Comparison of ENCODE assay signal across 18 cellular contexts in the genomic region with DNA sequence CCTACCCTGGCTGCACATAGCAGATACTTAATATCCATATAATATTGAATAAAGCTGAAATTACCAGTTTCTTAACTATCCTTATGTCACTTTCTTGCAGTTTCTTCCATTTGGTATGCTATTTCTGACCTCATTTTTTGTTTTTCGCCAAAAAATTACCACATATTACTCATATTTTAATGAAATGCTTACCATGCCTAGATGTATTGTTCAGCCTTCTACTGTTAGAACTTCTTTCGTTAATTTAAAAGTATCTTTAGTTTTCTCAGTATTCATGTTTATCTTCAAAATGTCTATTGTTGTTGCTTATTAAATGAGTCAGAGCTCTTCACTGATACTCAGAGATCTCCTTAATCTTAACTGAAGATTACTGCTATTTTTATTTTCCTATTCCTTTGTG. TPM values are rescaled to one million over a fixed set of nuclear protein-coding genes. Genes with fewer than 3 reads are reported as not detected.
DNase-seq lines count a peak whose midpoint lies in the region; ATAC-seq, FAIRE-seq and TF ChIP-seq lines count a peak whose summit lies in the region.
"Had no signal": no experiment of that assay in that cellular context is flagged by ENCODE, and none has a peak within 500 bp of the region (broad histone marks: within the 10 kb centered on the region; RNA-seq: fewer than 3 reads in every experiment).

No MANE protein-coding gene starts in this region.

- no peak overlapping the region; the same call in 1 of the 2 replicates for H3K27ac ChIP-seq in GM12878 (ENCODE audit: control insufficient read depth, insufficient read depth)
- H3K27ac ChIP-seq: A549, coronary artery, esophagus muscularis mucosa, upper lobe of left lung had no signal

- CTCF ChIA-PET in activated CD8-positive, alpha-beta memory T cell treated with anti-CD3 and anti-CD28 coated beads, Interleukin-2, amount 10 ng/mL, durations not matched to agents 7 days and 5 days (lab: Charles Lee) = interaction anchor here (1.0 kb wide), 1 partner anchor 43 kb away, joined by 3 read pairs; no protein-coding TSS in a partner anchor
- CTCF ChIA-PET in GM12878 (lab: Yijun Ruan, JAX) = interaction anchor here (1.6 to 2.8 kb wide), 3 partner anchors 14 to 199 kb away, joined by 4 to 7 read pairs (median 5); no protein-coding TSS in a partner anchor

- no peaks in the 10 kb centered on the region for H3K27me3 ChIP-seq in GM12878 (replicated peaks in 1 of 2; ENCODE audit: control insufficient read depth in 2 of 2, insufficient read depth in 2 of 2, low read length in 1 of 2)
- H3K27me3 ChIP-seq: adrenal gland, esophagus muscularis mucosa, upper lobe of left lung had no signal

- TF ChIP-seq CTCF in GM12878 (IDR thresholded peaks at IDR 0.05 in 2 of 3, conservative IDR thresholded peaks at IDR 0.05 in 1 of 3; ENCODE audit: control insufficient read depth in 2 of 3, extremely low read depth in 1 of 3, insufficient read depth in 1 of 3, low read depth in 3 of 3, low read length in 3 of 3) (no peak), osteocyte (IDR thresholded peaks at IDR 0.05) (no peak)

- POLR2A ChIA-PET in GM12878 (lab: Charles Lee) = interaction anchor here (0.7 kb wide), 1 partner anchor 19 kb away, joined by 4 read pairs; no protein-coding TSS in a partner anchor

- no peaks in the 10 kb centered on the region for H4K20me1 ChIP-seq in GM12878 (ENCODE audit: control insufficient read depth, insufficient read depth)

- intact Hi-C loops in GM12878 (cut with micrococcal nuclease; ENCODE audit: unreplicated experiment) = loop anchor here (2.0 to 5.0 kb wide), 2 partner anchors 16 to 274 kb away; no protein-coding TSS in a partner anchor

- peak overlapping the region; percentile 74 for H3K27ac Mint-ChIP-seq in activated CD8-positive, alpha-beta memory T cell treated with anti-CD3 and anti-CD28 coated beads, Interleukin-2, amount 10 ng/mL, durations not matched to agents 7 days and 5 days
- H3K27ac Mint-ChIP-seq in osteocyte (ENCODE audit: unreplicated experiment) = peak overlapping the region; percentile 43
- H3K27ac Mint-ChIP-seq: progenitor cell of endocrine pancreas had no signal

- peaks cover 5% of the 10 kb centered on the region for H3K9me3 Mint-ChIP-seq in activated CD8-positive, alpha-beta memory T cell treated with anti-CD3 and anti-CD28 coated beads, Interleukin-2, amount 10 ng/mL, durations not matched to agents 7 days and 5 days (ENCODE audit: low read depth)
- H3K9me3 Mint-ChIP-seq in osteocyte (ENCODE audit: unreplicated experiment) = no peaks in the 10 kb centered on the region

- no peak for ATAC-seq in activated CD8-positive, alpha-beta memory T cell treated with anti-CD3 and anti-CD28 coated beads, Interleukin-2, amount 10 ng/mL, durations not matched to agents 7 days and 5 days
- no peak for ATAC-seq in GM12878
- ATAC-seq in HG03196 (IDR thresholded peaks at IDR 0.05; ENCODE audit: unreplicated experiment) = no peak
- ATAC-seq: A549, HepG2, PC-3 had no signal

- no peak overlapping the region for H3K4me3 ChIP-seq in GM12878
- H3K4me3 ChIP-seq: A549, adrenal gland, coronary artery, esophagus muscularis mucosa, upper lobe of left lung had no signal

- no peak overlapping the region for H2AFZ ChIP-seq in GM12878 (ENCODE audit: control insufficient read depth, low read depth, low read length)

- no peak for TF ChIP-seq RAD21 in GM12878 (IDR thresholded peaks at IDR 0.05; ENCODE audit: insufficient read depth, low read depth, low read length)

- no peak overlapping the region for H3K9ac ChIP-seq in GM12878 (ENCODE audit: control insufficient read depth, insufficient read depth, low read length)

- WGBS in GM12878 (ENCODE audit: insufficient coverage, insufficient replicate concordance, low lambda C conversion rate, missing lambda C conversion rate) = 23% methylated on average over 2 of the region's 2 CpGs

- peaks cover 1 to 5% of the 10 kb centered on the region in 2 experiments; a peak in 2 of 4 replicates for H3K36me3 ChIP-seq in GM12878 (ENCODE audit: control insufficient read depth in 2 of 2, insufficient read depth in 2 of 2, low read length in 1 of 2)
- H3K36me3 ChIP-seq: adrenal gland had no signal

- H3K4me1 ChIP-seq in GM12878 (ENCODE audit: control insufficient read depth, insufficient read depth, low read length) = peaks cover 54% of the 10 kb centered on the region

- no peak for DNase-seq in activated CD8-positive, alpha-beta memory T cell treated with anti-CD3 and anti-CD28 coated beads, Interleukin-2, amount 10 ng/mL, durations not matched to agents 7 days and 5 days
- no peak for DNase-seq in activated CD8-positive, alpha-beta memory T cell treated with anti-CD3 and anti-CD28 coated beads, Interleukin-2, amount 50 U/mL, for 4 hours
- DNase-seq in LHCN-M2 (ENCODE audit: low read depth) = peak; percentile 17
- no peak for DNase-seq in GM12878 (ENCODE audit: low read depth, low spot score)
- no peak for DNase-seq in osteocyte (ENCODE audit: extremely low spot score, unreplicated experiment)
- no peak for DNase-seq in effector CD4-positive, alpha-beta T cell
- no peak for DNase-seq in T1000 (lab: John Stamatoyannopoulos, UW)
- DNase-seq: adrenal gland, NCI-H1092, NCI-H446, PC-3, upper lobe of left lung had no signal

- H3K4me3 Mint-ChIP-seq in activated CD8-positive, alpha-beta memory T cell treated with anti-CD3 and anti-CD28 coated beads, Interleukin-2, amount 10 ng/mL, durations not matched to agents 7 days and 5 days = no peak overlapping the region
- no peak overlapping the region for H3K4me3 Mint-ChIP-seq in osteocyte (ENCODE audit: unreplicated experiment)

- H3K27me3 Mint-ChIP-seq in activated CD8-positive, alpha-beta memory T cell treated with anti-CD3 and anti-CD28 coated beads, Interleukin-2, amount 10 ng/mL, durations not matched to agents 7 days and 5 days = no peaks in the 10 kb centered on the region
- H3K27me3 Mint-ChIP-seq in osteocyte (ENCODE audit: unreplicated experiment) = no peaks in the 10 kb centered on the region
- H3K27me3 Mint-ChIP-seq: progenitor cell of endocrine pancreas had no signal

- SMC1A ChIA-PET in GM12878 (lab: Charles Lee; ENCODE audit: uncharacterized antibody, unreplicated experiment) = interaction anchor here (1.2 to 1.3 kb wide), 2 partner anchors 14 to 17 kb away, joined by 3 to 5 read pairs; no protein-coding TSS in a partner anchor

- H3K79me2 ChIP-seq in GM12878 (ENCODE audit: control insufficient read depth, insufficient read depth, low read length) = peaks cover 99% of the 10 kb centered on the region

- no peak for FAIRE-seq in GM12878 (lab: Jason Lieb, UNC)
- FAIRE-seq: A549, HepG2 had no signal

- RAD21 ChIA-PET in GM12878 (lab: Charles Lee; ENCODE audit: unreplicated experiment) = interaction anchor here (0.7 to 3.8 kb wide), 2 partner anchors 16 to 182 kb away, joined by 3 to 24 read pairs; no protein-coding TSS in a partner anchor

- H3K36me3 Mint-ChIP-seq in activated CD8-positive, alpha-beta memory T cell treated with anti-CD3 and anti-CD28 coated beads, Interleukin-2, amount 10 ng/mL, durations not matched to agents 7 days and 5 days = peaks cover 49% of the 10 kb centered on the region
- H3K36me3 Mint-ChIP-seq in osteocyte (ENCODE audit: unreplicated experiment) = peaks cover 30% of the 10 kb centered on the region

- in situ Hi-C loops in GM12878 (cut with MboI) = no loop called here

- no peak for TF ChIP-seq POLR2A in GM12878 (IDR thresholded peaks at IDR 0.05; ENCODE audit: low read depth, low read length)

- TF ChIP-seq EP300 in GM12878 (IDR thresholded peaks at IDR 0.05; ENCODE audit: borderline replicate concordance in 1 of 2, control insufficient read depth in 1 of 2, low read depth in 2 of 2, low read length in 2 of 2) = no peak

- peak overlapping the region; percentile 51 for H3K4me2 ChIP-seq in GM12878 (ENCODE audit: control insufficient read depth, insufficient read depth)
- H3K4me2 ChIP-seq: A549 had no signal

- peaks cover 15% of the 10 kb centered on the region for H3K9me3 ChIP-seq in GM12878 (replicated peaks; ENCODE audit: control insufficient read depth, insufficient read depth, low read length)
- H3K9me3 ChIP-seq: adrenal gland had no signal

- H3K4me1 Mint-ChIP-seq in activated CD8-positive, alpha-beta memory T cell treated with anti-CD3 and anti-CD28 coated beads, Interleukin-2, amount 10 ng/mL, durations not matched to agents 7 days and 5 days = peaks cover 71% of the 10 kb centered on the region
- peaks cover 35% of the 10 kb centered on the region for H3K4me1 Mint-ChIP-seq in osteocyte (ENCODE audit: unreplicated experiment)

- no TSS peak for BruUV-seq in GM12878 (replicated peaks; lab: Mats Ljungman, UMichigan)

RNA-seq across cellular contexts. Expression of a gene that starts 20.5 kb away (rescaled TPM):
- total RNA-seq in activated CD8-positive, alpha-beta memory T cell treated with anti-CD3 and anti-CD28 coated beads, Interleukin-2, amount 10 ng/mL, durations not matched to agents 7 days and 5 days = 100 to 1,000 TPM; 211 to 252 TPM
- total RNA-seq in LHCN-M2 (2014; rRNA removed) (175 and 270 TPM in 2 replicates), GM12878 (2014; rRNA removed) (113 and 117 TPM in 2 replicates), GM12878 (2014; rRNA removed; fragmentation: Illumina TruSeq; extraction: Trizol) (121 and 125 TPM in 2 replicates), GM12878 (2021) (105 and 115 TPM in 2 replicates), osteocyte (179 and 182 TPM in 2 replicates)
- 113 TPM for polyA plus RNA-seq in LHCN-M2 (2012)
- total RNA-seq in GM12878 (2013; cell fraction: nucleolus; rRNA removed) = 248 and 255 TPM in 2 replicates
- polyA plus RNA-seq in GM12878 (2011; ENCODE audit: low read depth) = 52.6 TPM
- polyA plus RNA-seq in GM12878 (2011; rRNA removed) (203 and 292 TPM in 2 replicates), GM12878 (2014; fragmentation: Illumina TruSeq; extraction: Trizol) (201 and 225 TPM in 2 replicates), GM12878 (2014; fragmentation: Nextera tagmentation; extraction: Ambion mirVana) (10 to 100 TPM; 88.9 to 95.0 TPM), GM12878 (2014; rRNA removed) (121 and 129 TPM in 2 replicates), GM12878 (2016; fragmentation: Nextera tagmentation; extraction: Ambion mirVana) (100 to 1,000 TPM; 208 to 219 TPM)
- 80.2 and 93.0 TPM in 2 replicates for polyA plus RNA-seq in GM12878 (2011; cell fraction: cytosol; rRNA removed)
- polyA plus RNA-seq in GM12878 (2011; cell fraction: nucleus; rRNA removed) = 61.6 and 84.0 TPM in 2 replicates
- 86.1 and 107 TPM in 2 replicates for polyA plus RNA-seq in GM12878 (2012)
- polyA minus RNA-seq in GM12878 (2011; rRNA and poly(A)+ RNA removed) = 53.3 and 76.7 TPM in 2 replicates
- 30.6 and 58.6 TPM in 2 replicates for polyA minus RNA-seq in GM12878 (2011; cell fraction: cytosol; rRNA and poly(A)+ RNA removed)
- polyA minus RNA-seq in GM12878 (2011; cell fraction: nucleus; rRNA and poly(A)+ RNA removed) = 33.7 and 63.2 TPM in 2 replicates

RNA-seq across cellular contexts. Expression of a gene that starts 55.6 kb away (rescaled TPM):
- 100 to 1,000 TPM; 127 to 141 TPM for total RNA-seq in activated CD8-positive, alpha-beta memory T cell treated with anti-CD3 and anti-CD28 coated beads, Interleukin-2, amount 10 ng/mL, durations not matched to agents 7 days and 5 days
- total RNA-seq in LHCN-M2 (2014; rRNA removed) = 77.5 and 78.0 TPM in 2 replicates
- polyA plus RNA-seq in LHCN-M2 (2012) = 19.0 TPM
- 244 and 271 TPM in 2 replicates for total RNA-seq in GM12878 (2013; cell fraction: nucleolus; rRNA removed)
- total RNA-seq in GM12878 (2014; rRNA removed) = 73.5 and 92.4 TPM in 2 replicates
- total RNA-seq in GM12878 (2014; rRNA removed; fragmentation: Illumina TruSeq; extraction: Trizol) = 99.5 and 101 TPM in 2 replicates
- total RNA-seq in GM12878 (2021) = 73.1 and 73.4 TPM in 2 replicates
- polyA plus RNA-seq in GM12878 (2011; ENCODE audit: low read depth) = 42.7 TPM
- 109 and 186 TPM in 2 replicates for polyA plus RNA-seq in GM12878 (2011; rRNA removed)
- 49.6 and 70.3 TPM in 2 replicates for polyA plus RNA-seq in GM12878 (2011; cell fraction: cytosol; rRNA removed)
- polyA plus RNA-seq in GM12878 (2011; cell fraction: nucleus; rRNA removed) = 79.8 and 123 TPM in 2 replicates
- 37.0 and 41.6 TPM in 2 replicates for polyA plus RNA-seq in GM12878 (2012)
- polyA plus RNA-seq in GM12878 (2014; fragmentation: Illumina TruSeq; extraction: Trizol) = 111 and 147 TPM in 2 replicates
- polyA plus RNA-seq in GM12878 (2014; fragmentation: Nextera tagmentation; extraction: Ambion mirVana) = 10 to 100 TPM; 79.4 to 85.2 TPM
- polyA plus RNA-seq in GM12878 (2014; rRNA removed) = 71.9 and 78.6 TPM in 2 replicates
- polyA plus RNA-seq in GM12878 (2016; fragmentation: Nextera tagmentation; extraction: Ambion mirVana) = 100 to 1,000 TPM; 120 to 132 TPM
- polyA minus RNA-seq in GM12878 (2011; rRNA and poly(A)+ RNA removed) = 57.7 and 77.1 TPM in 2 replicates
- 43.7 and 51.8 TPM in 2 replicates for polyA minus RNA-seq in GM12878 (2011; cell fraction: cytosol; rRNA and poly(A)+ RNA removed)
- 28.8 and 52.0 TPM in 2 replicates for polyA minus RNA-seq in GM12878 (2011; cell fraction: nucleus; rRNA and poly(A)+ RNA removed)
- total RNA-seq in osteocyte = 35.6 and 37.3 TPM in 2 replicates
